31 cellular contexts compared by ENCODE assay signal in genomic region chr10:19466709-19467108, GRCh38.
DNase-seq lines count a peak whose midpoint lies in the region; ATAC-seq, FAIRE-seq and TF ChIP-seq lines count a peak whose summit lies in the region.
"Had no signal": no experiment of that assay in that cellular context is flagged by ENCODE, and none has a peak within 500 bp of the region (broad histone marks: within the 10 kb centered on the region; RNA-seq: fewer than 3 reads in every experiment).

No MANE protein-coding gene starts in this region.

- H3K9me3 ChIP-seq in HepG2 (ENCODE audit: low read length), result peaks cover 7% of the 10 kb centered on the region; the same call in 1 of the 2 replicates
- no peaks in the 10 kb centered on the region for H3K9me3 ChIP-seq in right lobe of liver
- no peaks in the 10 kb centered on the region for H3K9me3 ChIP-seq in HEK293 (ENCODE audit: control insufficient read depth, insufficient read depth, low read depth, low read length)
- no peaks in the 10 kb centered on the region for H3K9me3 ChIP-seq in vagina
- H3K9me3 ChIP-seq: A549, BE2C, BLaER1, Caco-2 had no signal

- H3K4me1 ChIP-seq in HepG2 (ENCODE audit: insufficient read depth, low read length) (no peaks in the 10 kb centered on the region), right lobe of liver (no peaks in the 10 kb centered on the region), HEK293 (ENCODE audit: control insufficient read depth, insufficient read depth, low read length) (no peaks in the 10 kb centered on the region), vagina (no peaks in the 10 kb centered on the region)
- H3K4me1 ChIP-seq: A549; BE2C; BLaER1; BLaER1 treated with 17β-estradiol and CSF1 and Interleukin-3, amounts not matched to agents 10 nM and 100 nM; Caco-2 had no signal

- no peak for TF ChIP-seq RAD21 in HepG2 (CRISPR knock-in tag; IDR thresholded peaks at IDR 0.05)

- CTCF ChIA-PET in HepG2 (lab: Yijun Ruan, JAX; ENCODE audit: low intra/inter-chr PET ratio, low total read pairs) (no interaction called here), HEK293 (lab: Yijun Ruan, JAX) (no interaction called here)

- H3K4me3 ChIP-seq in HepG2 (replicated peaks in 1 of 3; ENCODE audit: insufficient read depth in 1 of 3, low read depth in 2 of 3, low read length in 3 of 3) (no peak overlapping the region), right lobe of liver (no peak overlapping the region), HEK293 (ENCODE audit: low read depth, low read length) (no peak overlapping the region), vagina (no peak overlapping the region)
- H3K4me3 ChIP-seq: A549; BLaER1; BLaER1 treated with 17β-estradiol and CSF1 and Interleukin-3, amounts not matched to agents 10 nM and 100 nM had no signal

- no peak for FAIRE-seq in HepG2 (lab: Jason Lieb, UNC)
- FAIRE-seq: A204.1, A549, D721Med had no signal

- no peaks in the 10 kb centered on the region; a peak in 1 of 5 replicates for H3K27me3 ChIP-seq in HepG2 (ENCODE audit: control insufficient read depth in 1 of 2, insufficient read depth in 2 of 2, low read length in 2 of 2)
- H3K27me3 ChIP-seq in right lobe of liver, result no peaks in the 10 kb centered on the region
- H3K27me3 ChIP-seq in vagina, result no peaks in the 10 kb centered on the region
- H3K27me3 ChIP-seq: BE2C; BLaER1; BLaER1 treated with 17β-estradiol and CSF1 and Interleukin-3, amounts not matched to agents 10 nM and 100 nM had no signal

- ATAC-seq in HepG2, result no peak
- no peak for ATAC-seq in right lobe of liver
- ATAC-seq: A549; CD8-positive, alpha-beta T cell had no signal

- DNase-seq in HepG2 (ENCODE audit: low spot score), result no peak
- no peak for DNase-seq in right lobe of liver
- no peak for DNase-seq in vagina (ENCODE audit: extremely low spot score in 2 of 2)
- DNase-seq: 8988T; ACHN; AML-193; BE2C; C1 segment of cervical spinal cord; Caco-2; Calu3; CD4-positive, alpha-beta memory T cell; CD4-positive, alpha-beta T cell; CD4-positive, CD25-positive, alpha-beta regulatory T cell; CD8-positive, alpha-beta memory T cell; CD8-positive, alpha-beta T cell; COR-L47; DMS 273 treated with DMSO at 0.1 percent for 48 hours; DMS153; DMS53; DMS79; DMS79 treated with DMSO at 0.1 percent for 48 hours; DND-41; EL had no signal

- BruUV-seq in HepG2 (replicated peaks; lab: Mats Ljungman, UMichigan), result no TSS peak

- no peaks in the 10 kb centered on the region for H3K79me2 ChIP-seq in HepG2 (ENCODE audit: insufficient read depth, low read length)

- H3K27ac ChIP-seq in HepG2 (ENCODE audit: extremely low read length, insufficient read depth, low read length) (no peak overlapping the region), right lobe of liver (no peak overlapping the region), HEK293 (ENCODE audit: extremely low read depth, low read depth, low read length) (no peak overlapping the region), vagina (no peak overlapping the region)
- H3K27ac ChIP-seq: 22Rv1; A549; BLaER1; BLaER1 treated with 17β-estradiol and CSF1 and Interleukin-3, amounts not matched to agents 10 nM and 100 nM; C4-2B had no signal

- H3K36me3 ChIP-seq in HepG2 (replicated peaks in 1 of 2; ENCODE audit: control insufficient read depth in 1 of 2, insufficient read depth in 2 of 2, low read length in 2 of 2) (no peaks in the 10 kb centered on the region), right lobe of liver (no peaks in the 10 kb centered on the region), HEK293 (ENCODE audit: control insufficient read depth in 2 of 2, insufficient read depth in 1 of 2, low read length in 2 of 2) (no peaks in the 10 kb centered on the region), vagina (no peaks in the 10 kb centered on the region)
- H3K36me3 ChIP-seq: BE2C; BLaER1; BLaER1 treated with 17β-estradiol and CSF1 and Interleukin-3, amounts not matched to agents 10 nM and 100 nM had no signal

- in situ Hi-C loops in HepG2 (cut with HindIII; ENCODE audit: extremely low pct_ligation_motif_present, low pct_unique_long_range_greater_than_20kb), result no loop called here

- TF ChIP-seq EP300 in HepG2 (IDR thresholded peaks at IDR 0.05; ENCODE audit: low read depth in 2 of 2, low read length in 2 of 2), result no peak
- no peak for TF ChIP-seq EP300 in HepG2 (CRISPR knock-in tag; IDR thresholded peaks at IDR 0.05; ENCODE audit: borderline replicate concordance)

- H2AFZ ChIP-seq in HepG2 (ENCODE audit: low read length), result no peak overlapping the region

- H3K4me2 ChIP-seq in HepG2 (ENCODE audit: low read depth, low read length), result no peak overlapping the region
- H3K4me2 ChIP-seq: A549; BLaER1; BLaER1 treated with 17β-estradiol and CSF1 and Interleukin-3, amounts not matched to agents 10 nM and 100 nM had no signal

- POLR2A ChIA-PET in HepG2 (lab: Yijun Ruan, JAX) (no interaction called here), HEK293 (lab: Yijun Ruan, JAX) (no interaction called here)

- H4K20me1 ChIP-seq in HepG2 (ENCODE audit: insufficient read depth, low read length), result no peaks in the 10 kb centered on the region
- H4K20me1 ChIP-seq: BLaER1; BLaER1 treated with 17β-estradiol and CSF1 and Interleukin-3, amounts not matched to agents 10 nM and 100 nM had no signal

- H3K9ac ChIP-seq in HepG2 (ENCODE audit: insufficient read depth, low read depth, low read length), result no peak overlapping the region
- H3K9ac ChIP-seq: BLaER1; BLaER1 treated with 17β-estradiol and CSF1 and Interleukin-3, amounts not matched to agents 10 nM and 100 nM had no signal

- intact Hi-C loops in HepG2 (cut with micrococcal nuclease; ENCODE audit: unreplicated experiment), result no loop called here
- intact Hi-C loops in right lobe of liver (cut with DNase I), result no loop called here
- intact Hi-C loops in vagina (cut with DNase I), result no loop called here

- TF ChIP-seq CTCF in HepG2 (CRISPR knock-in tag; IDR thresholded peaks at IDR 0.05) (no peak), right lobe of liver (IDR thresholded peaks at IDR 0.05) (no peak), HEK293 (tag by site-specific recombination; IDR thresholded peaks at IDR 0.05) (no peak), vagina (IDR thresholded peaks at IDR 0.05) (no peak)

- TF ChIP-seq POLR2A in HepG2 (IDR thresholded peaks at IDR 0.05; ENCODE audit: insufficient read depth in 1 of 2, low read depth in 2 of 2, low read length in 2 of 2) (no peak), right lobe of liver (IDR thresholded peaks at IDR 0.05) (no peak), vagina (IDR thresholded peaks at IDR 0.05) (no peak)

- 42% methylated on average over 6 of the region's 6 CpGs for WGBS in HepG2 (ENCODE audit: low lambda C conversion rate)
- WGBS in right lobe of liver (ENCODE audit: insufficient coverage, low coverage, low lambda C conversion rate, missing lambda C conversion rate), result 71% methylated on average over 6 of the region's 6 CpGs

TF ChIP-seq in HepG2, 621 proteins besides CTCF, POLR2A, EP300 and RAD21:
- TF ChIP-seq CREB1 (IDR thresholded peaks at IDR 0.05), result peak; percentile 89
- TF ChIP-seq CREB1 (CRISPR knock-in tag; IDR thresholded peaks at IDR 0.05), result no peak
- TF ChIP-seq HNF1B (CRISPR knock-in tag; IDR thresholded peaks at IDR 0.05), result no peak
- no peak for TF ChIP-seq ZNF546 (CRISPR knock-in tag; conservative IDR thresholded peaks at IDR 0.05)
- peak; percentile 90 for TF ChIP-seq ATF7 (IDR thresholded peaks at IDR 0.05)
- no peak for TF ChIP-seq ATF7 (CRISPR knock-in tag; IDR thresholded peaks at IDR 0.05)

TF ChIP-seq in HEK293, 187 proteins besides CTCF, POLR2A, EP300 and RAD21:
- TF ChIP-seq ATF2 (tag by site-specific recombination; IDR thresholded peaks at IDR 0.05; ENCODE audit: low read depth) (0 out of 2 replicates have a peak, but pooled peaks have one; percentile 33), FEZF1 (tag by site-specific recombination; IDR thresholded peaks at IDR 0.05) (no peak)

Comparison
In these comparisons a context has a peak if more than half of its experiments do, and no peak if none do; other contexts are left out.
1. Of the 63 proteins assayed by ChIP-seq in both HepG2 and HEK293: peak only in HepG2: none; only in HEK293: ATF2; in both: none; in neither: 62.